14 cellular contexts compared by ENCODE assay signal in genomic region chr5:138717399-138717798, GRCh38. TPM values are rescaled to one million over a fixed set of nuclear protein-coding genes. Genes with fewer than 3 reads are reported as not detected.
DNase-seq lines count a peak whose midpoint lies in the region; ATAC-seq and TF ChIP-seq lines count a peak whose summit lies in the region.
"Had no signal": no experiment of that assay in that cellular context is flagged by ENCODE, and none has a peak within 500 bp of the region (broad histone marks: within the 10 kb centered on the region; RNA-seq: fewer than 3 reads in every experiment).

No MANE protein-coding gene starts in this region.

- no peak overlapping the region for H3K23ac ChIP-seq in IMR-90 (ENCODE audit: low read depth, low read length)

- H3K4me1 Mint-ChIP-seq in mesothelial cell of epicardium (peaks cover 37% of the 10 kb centered on the region), type B pancreatic cell (ENCODE audit: unreplicated experiment) (peaks cover 33% of the 10 kb centered on the region)

- H3K27ac ChIP-seq in IMR-90 (ENCODE audit: insufficient read depth, low read length): no peak overlapping the region
- peak overlapping the region; percentile 78 for H3K27ac ChIP-seq in VCaP
- H3K27ac ChIP-seq: C4-2B had no signal

- no peak overlapping the region for H2BK120ac ChIP-seq in IMR-90 (ENCODE audit: low read depth, low read length)

- H4K8ac ChIP-seq in IMR-90 (ENCODE audit: low read depth in 2 of 2, low read length in 2 of 2): no peak overlapping the region

- H3K9ac ChIP-seq in IMR-90 (ENCODE audit: low read depth, low read length): no peak overlapping the region

- in situ Hi-C loops in IMR-90 (cut with MboI; ENCODE audit: low sequenced_read_pairs): no loop called here

- no peak overlapping the region for H3K4me2 ChIP-seq in IMR-90 (ENCODE audit: low read depth, low read length)

- no peak overlapping the region for H2AK9ac ChIP-seq in IMR-90 (replicated peaks; ENCODE audit: low read depth, low read length, poor library complexity)

- WGBS in IMR-90 (ENCODE audit: extremely low coverage in 2 of 2, insufficient read length in 1 of 2), 2 experiments: no CpG with 5 or more reads among the region's 3 CpGs

- intact Hi-C loops in IMR-90 (cut with micrococcal nuclease): no loop called here

- H3K4me1 ChIP-seq in IMR-90 (ENCODE audit: control insufficient read depth, insufficient read depth, low read length): no peaks in the 10 kb centered on the region

- H4K91ac ChIP-seq in IMR-90 (ENCODE audit: insufficient read depth, low read depth, low read length): no peak overlapping the region

- dilution Hi-C loops in IMR-90 (cut with HindIII; ENCODE audit: low sequenced_read_pairs, unreplicated experiment): no loop called here

- H3K56ac ChIP-seq in IMR-90 (ENCODE audit: extremely low read depth, insufficient read depth, low read length): no peak overlapping the region

- H3K27ac Mint-ChIP-seq in mesothelial cell of epicardium: peak overlapping the region; percentile 89
- peak overlapping the region; percentile 15 for H3K27ac Mint-ChIP-seq in type B pancreatic cell
- H3K27ac Mint-ChIP-seq: CD4-positive, alpha-beta T cell had no signal

- H3K36me3 Mint-ChIP-seq in mesothelial cell of epicardium (no peaks in the 10 kb centered on the region), type B pancreatic cell (no peaks in the 10 kb centered on the region)

- DNase-seq in IMR-90: no peak
- DNase-seq in mesothelial cell of epicardium (ENCODE audit: low spot score in 2 of 2, unreplicated experiment in 2 of 2): no peak
- DNase-seq in type B pancreatic cell (ENCODE audit: extremely low spot score, unreplicated experiment): no peak
- DNase-seq in stimulated activated naive CD4-positive, alpha-beta T cell treated with Interleukin-2 at 50 U/mL for 16 hours (lab: John Stamatoyannopoulos, UW): no peak
- DNase-seq in GM10248 (ENCODE audit: extremely low spot score): no peak
- DNase-seq: AML-193; Caco-2; CD4-positive, alpha-beta T cell; GDM1; GOT3; H9 had no signal

- no peak overlapping the region for H3K14ac ChIP-seq in IMR-90 (replicated peaks; ENCODE audit: low read depth, low read length)

- H3K18ac ChIP-seq in IMR-90 (ENCODE audit: low read depth, low read length): no peak overlapping the region

- no peaks in the 10 kb centered on the region for H3K9me1 ChIP-seq in IMR-90 (ENCODE audit: insufficient read depth, low read length)

- TF ChIP-seq POLR2A in IMR-90 (IDR thresholded peaks at IDR 0.05; ENCODE audit: low read depth, low read length): no peak

- H3K36me3 ChIP-seq in IMR-90 (ENCODE audit: control insufficient read depth, insufficient read depth, low read length): no peaks in the 10 kb centered on the region

- TF ChIP-seq CTCF in IMR-90 (conservative IDR thresholded peaks at IDR 0.05; ENCODE audit: low read depth, low read length): no peak
- TF ChIP-seq CTCF in VCaP (conservative IDR thresholded peaks at IDR 0.05): no peak
- TF ChIP-seq CTCF in mesothelial cell of epicardium (IDR thresholded peaks at IDR 0.05; ENCODE audit: unreplicated experiment): no peak
- TF ChIP-seq CTCF in type B pancreatic cell (conservative IDR thresholded peaks at IDR 0.05): no peak
- no peak for TF ChIP-seq CTCF in GM10248 (IDR thresholded peaks at IDR 0.05; ENCODE audit: control extremely low read depth, extremely low read depth, low read depth, missing control alignments)

- peaks cover 3% of the 10 kb centered on the region; the same call in 1 of the 2 replicates for H3K9me3 ChIP-seq in IMR-90 (ENCODE audit: control insufficient read depth, insufficient read depth, low read length)
- H3K9me3 ChIP-seq: Caco-2 had no signal

- H3K4me3 ChIP-seq in IMR-90 (ENCODE audit: insufficient read depth, low read depth, low read length): no peak overlapping the region

- H2BK20ac ChIP-seq in IMR-90 (ENCODE audit: low read depth, low read length): no peak overlapping the region

- CTCF ChIA-PET in IMR-90 (lab: Yijun Ruan, JAX) (no interaction called here), GM10248 (lab: Yijun Ruan, JAX) (no interaction called here)

- ATAC-seq in IMR-90 (ENCODE audit: low read depth): no peak
- no peak for ATAC-seq in SK-N-SH treated with all-trans-retinoic acid at 6 μM for 48 hours

- no TSS peak for BruUV-seq in IMR-90 (replicated peaks; lab: Mats Ljungman, UMichigan)

- no peaks in the 10 kb centered on the region for H3K9me3 Mint-ChIP-seq in mesothelial cell of epicardium
- no peaks in the 10 kb centered on the region for H3K9me3 Mint-ChIP-seq in type B pancreatic cell
- H3K9me3 Mint-ChIP-seq: CD4-positive, alpha-beta T cell had no signal

- no peak overlapping the region for H2AK5ac ChIP-seq in IMR-90 (ENCODE audit: low read depth, low read length)

- POLR2A ChIA-PET in IMR-90 (lab: Charles Lee; ENCODE audit: unreplicated experiment): no interaction called here
- POLR2A ChIA-PET in GM10248 (lab: Yijun Ruan, JAX): no interaction called here

- H3K4me3 Mint-ChIP-seq in mesothelial cell of epicardium (no peak overlapping the region), type B pancreatic cell (no peak overlapping the region)
- H3K4me3 Mint-ChIP-seq: CD4-positive, alpha-beta T cell; H9 had no signal

- no peak overlapping the region for H3K4ac ChIP-seq in IMR-90 (ENCODE audit: low read depth, low read length)

- no peak overlapping the region for H2BK5ac ChIP-seq in IMR-90 (ENCODE audit: low read depth, low read length, poor library complexity, severe bottlenecking)

- H2BK15ac ChIP-seq in IMR-90 (ENCODE audit: low read depth, low read length): no peak overlapping the region

- H4K5ac ChIP-seq in IMR-90 (ENCODE audit: low read depth, low read length): no peak overlapping the region

- H3K27me3 Mint-ChIP-seq in mesothelial cell of epicardium (ENCODE audit: low read depth) (no peaks in the 10 kb centered on the region), type B pancreatic cell (no peaks in the 10 kb centered on the region)

- H3K27me3 ChIP-seq in IMR-90 (ENCODE audit: control insufficient read depth, insufficient read depth, low read length): peaks cover 14% of the 10 kb centered on the region

- no peak overlapping the region for H2AFZ ChIP-seq in IMR-90 (replicated peaks; ENCODE audit: low read length, poor library complexity)

- no peaks in the 10 kb centered on the region for H4K20me1 ChIP-seq in IMR-90 (ENCODE audit: insufficient read depth, low read length)

- no peak for TF ChIP-seq RAD21 in IMR-90 (IDR thresholded peaks at IDR 0.05; ENCODE audit: low read length)

- H3K79me1 ChIP-seq in IMR-90 (ENCODE audit: low read depth in 1 of 2, low read length in 2 of 2): no peaks in the 10 kb centered on the region

TF ChIP-seq in IMR-90, 13 proteins besides CTCF, POLR2A, EP300 and RAD21:
- TF ChIP-seq CEBPB (IDR thresholded peaks at IDR 0.05; ENCODE audit: low read depth, low read length) (peak; percentile 17; the same call in 1 of the 2 replicates), MAZ (IDR thresholded peaks at IDR 0.05; ENCODE audit: borderline replicate concordance, low read depth, low read length) (no peak), RFX5 (IDR thresholded peaks at IDR 0.05; ENCODE audit: low read depth, low read length) (no peak), BHLHE40 (IDR thresholded peaks at IDR 0.05; ENCODE audit: low read depth, low read length) (no peak)

TF ChIP-seq in SK-N-SH treated with all-trans-retinoic acid at 6 μM for 48 hours, 23 proteins besides CTCF, POLR2A, EP300 and RAD21:
- TF ChIP-seq ZNF8 (CRISPR knock-in tag; IDR thresholded peaks at IDR 0.05): no peak
- TF ChIP-seq RARB (CRISPR knock-in tag; IDR thresholded peaks at IDR 0.05): no peak
- TF ChIP-seq ZFP3 (CRISPR knock-in tag; IDR thresholded peaks at IDR 0.05): no peak
- no peak for TF ChIP-seq CREB5 (CRISPR knock-in tag; IDR thresholded peaks at IDR 0.05; ENCODE audit: low read depth)
- TF ChIP-seq TCF4 (CRISPR knock-in tag; IDR thresholded peaks at IDR 0.05; ENCODE audit: borderline replicate concordance): no peak
- TF ChIP-seq SNAI2 (CRISPR knock-in tag; IDR thresholded peaks at IDR 0.05): no peak

RNA-seq across cellular contexts. Expression of gene CTNNA1, which starts 35.8 kb away (rescaled TPM):
- total RNA-seq in IMR-90 (2012; rRNA removed) (395 and 471 TPM in 2 replicates), mesothelial cell of epicardium (397 to 427 TPM (median 416 TPM) in 3 replicates), type B pancreatic cell (ENCODE audit: low replicate concordance) (371 and 498 TPM in 2 replicates)
- polyA plus RNA-seq in IMR-90 (2012; rRNA removed): 192 and 220 TPM in 2 replicates
- polyA plus RNA-seq in IMR-90 (2012; cell fraction: cytosol; rRNA removed): 116 and 120 TPM in 2 replicates
- polyA plus RNA-seq in IMR-90 (2012; cell fraction: nucleus; rRNA removed; ENCODE audit: low replicate concordance): 108 and 158 TPM in 2 replicates
